Comparison of ENCODE assay signal across 9 cellular contexts in genomic region chr1:193539731-193540459, GRCh38.
DNase-seq lines count a peak whose midpoint lies in the region; ATAC-seq lines count a peak whose summit lies in the region.
"Had no signal": no experiment of that assay in that cellular context is flagged by ENCODE, and none has a peak within 500 bp of the region (broad histone marks: within the 10 kb centered on the region; RNA-seq: fewer than 3 reads in every experiment).

No MANE protein-coding gene starts in this region.

- DNase-seq in stimulated activated CD4-positive, alpha-beta T cell treated with anti-CD3 and anti-CD28 coated beads, Interleukin-15, amount 100 ng/mL, for 24 hours = peak; percentile 31
- DNase-seq in stimulated activated CD4-positive, alpha-beta T cell treated with anti-CD3 and anti-CD28 coated beads, Interleukin-2, amount 100 ng/mL, for 48 hours = no peak
- DNase-seq in activated T-cell treated with anti-CD3 and anti-CD28 coated beads, Interleukin-2, amount 50 U/mL, for 4 hours = no peak
- DNase-seq in HUDEP-2 (lab: John Stamatoyannopoulos, UW; ENCODE audit: unreplicated experiment in 76 of 76) (no peak), left cardiac atrium (no peak), NCI-H1930 (lab: John Stamatoyannopoulos, UW) (no peak)
- DNase-seq in effector CD4-positive, alpha-beta T cell = no peak
- DNase-seq: AML-193 had no signal

- ATAC-seq in HG03060 (IDR thresholded peaks at IDR 0.05; ENCODE audit: low read depth, unreplicated experiment) (peak; percentile 33), left cardiac atrium (no peak)
- peak; percentile 49 to 53 for ATAC-seq in activated T-cell treated with anti-CD3 and anti-CD28 coated beads, Interleukin-2, amount 50 U/mL, for 4 hours

- no peaks in the 10 kb centered on the region for H3K27me3 Mint-ChIP-seq in activated T-cell treated with anti-CD3 and anti-CD28 coated beads, Interleukin-2, amount 50 U/mL, for 4 hours (ENCODE audit: low read depth)

- peaks cover 4% of the 10 kb centered on the region for H3K36me3 Mint-ChIP-seq in activated T-cell treated with anti-CD3 and anti-CD28 coated beads, Interleukin-2, amount 50 U/mL, for 4 hours (ENCODE audit: insufficient read depth)

- H3K9me3 Mint-ChIP-seq in activated T-cell treated with anti-CD3 and anti-CD28 coated beads, Interleukin-2, amount 50 U/mL, for 4 hours = peaks cover 4% of the 10 kb centered on the region

- peak overlapping the region; percentile 75 for H3K4me3 Mint-ChIP-seq in activated T-cell treated with anti-CD3 and anti-CD28 coated beads, Interleukin-2, amount 50 U/mL, for 4 hours

- intact Hi-C loops in left cardiac atrium (cut with DNase I) = no loop called here

- peaks cover 59% of the 10 kb centered on the region for H3K4me1 Mint-ChIP-seq in activated T-cell treated with anti-CD3 and anti-CD28 coated beads, Interleukin-2, amount 50 U/mL, for 4 hours (ENCODE audit: low read depth)

Comparison
In these comparisons a context has a peak if more than half of its experiments do, and no peak if none do; other contexts are left out.
1. ATAC-seq: peak in HG03060 (single experiment) and activated T-cell treated with anti-CD3 and anti-CD28 coated beads, Interleukin-2, amount 50 U/mL, for 4 hours (2 of 2); none in left cardiac atrium (0 of 2).